In genomic region chr12:56688129-56688845, GRCh38 we compare ENCODE assay signal across 8 cellular contexts. TPM values are rescaled to one million over a fixed set of nuclear protein-coding genes. Genes with fewer than 3 reads are reported as not detected.
DNase-seq lines count a peak whose midpoint lies in the region; ATAC-seq, FAIRE-seq and TF ChIP-seq lines count a peak whose summit lies in the region.

Gene PTGES3, minus strand, starts transcription at chr12:56688284. Its CDS starts 285 bp downstream, at chr12:56687999.

- WGBS in adrenal gland, 4 donors: 0 to 1% (median 0%) methylated on average over 39 to 64 of the region's 64 CpGs
- WGBS in heart right ventricle, 2 donors: 1% methylated on average over 63 to 64 of the region's 64 CpGs

- no peaks in the 10 kb centered on the region for H3K27me3 ChIP-seq in adrenal gland
- H3K27me3 ChIP-seq in heart right ventricle: no peaks in the 10 kb centered on the region
- H3K27me3 ChIP-seq in upper lobe of right lung: no peaks in the 10 kb centered on the region

- peak within 1 kb of the TSS; percentile 11 to 95 (median 90) for H3K4me3 ChIP-seq in adrenal gland
- H3K4me3 ChIP-seq in heart right ventricle: peak within 1 kb of the TSS; percentile 78 to 99 (median 90)
- H3K4me3 ChIP-seq in upper lobe of right lung: peak within 1 kb of the TSS; percentile 98

- ATAC-seq in HG02852 (IDR thresholded peaks at IDR 0.05; ENCODE audit: unreplicated experiment): peak; percentile 59
- peak; percentile 94 to 97 (median 96) for ATAC-seq in heart right ventricle
- peak; percentile 96 for ATAC-seq in upper lobe of right lung

- H3K36me3 ChIP-seq in adrenal gland (replicated peaks in 1 of 2) (no peaks in the 10 kb centered on the region), heart right ventricle (peaks cover 0 to 10% (median 0%) of the 10 kb centered on the region in 9 donors), upper lobe of right lung (no peaks in the 10 kb centered on the region)

- H3K9me3 ChIP-seq in adrenal gland (replicated peaks in 1 of 3): no peaks in the 10 kb centered on the region
- H3K9me3 ChIP-seq in heart right ventricle: no peaks in the 10 kb centered on the region
- no peaks in the 10 kb centered on the region for H3K9me3 ChIP-seq in upper lobe of right lung

- DNase-seq in GM12892 (ENCODE audit: insufficient read length): peak; percentile 85
- peak; percentile 98 for DNase-seq in NCI-H146 (lab: John Stamatoyannopoulos, UW)
- peak; percentile 96 to 99 (median 97) for DNase-seq in T-helper 1 cell
- peak; percentile 98 to 99 (median 99) for DNase-seq in adrenal gland
- peak; percentile 98 for DNase-seq in heart right ventricle
- peak; percentile 100 for DNase-seq in posterior vena cava (ENCODE audit: low spot score)
- DNase-seq in upper lobe of right lung: peak; percentile 98

- TF ChIP-seq POLR2A in GM12892 (IDR thresholded peaks at IDR 0.05; ENCODE audit: low read depth, low read length): peak; percentile 91
- TF ChIP-seq POLR2A in adrenal gland (IDR thresholded peaks at IDR 0.05): peak; percentile 91 to 95

- peak in 1 of 6 experiments; percentile 13 for TF ChIP-seq CTCF in adrenal gland (IDR thresholded peaks at IDR 0.05)
- TF ChIP-seq CTCF in heart right ventricle (IDR thresholded peaks at IDR 0.05): peak in 1 of 9 donors; percentile 10
- no peak for TF ChIP-seq CTCF in upper lobe of right lung (IDR thresholded peaks at IDR 0.05)

- FAIRE-seq in GM12892 (lab: Jason Lieb, UNC): peak; percentile 94

- peaks cover 23 to 32% of the 10 kb centered on the region in 2 donors for H3K4me1 ChIP-seq in adrenal gland (replicated peaks in 1 of 2)
- H3K4me1 ChIP-seq in heart right ventricle: peaks cover 5 to 47% (median 43%) of the 10 kb centered on the region in 9 donors
- peaks cover 31% of the 10 kb centered on the region for H3K4me1 ChIP-seq in upper lobe of right lung

- intact Hi-C loops in adrenal gland (cut with DNase I) (loop anchor here in 1 of 2 donors (5.0 kb wide), 1 partner anchor 56 kb away; the partner anchor contains the start of gene BAZ2A), heart right ventricle (cut with DNase I) (loop anchor here in 7 of 10 donors (1.0 to 5.0 kb wide), 7 partner anchors 34 to 43 kb away; partner anchors contain the start of genes ATP5F1B (in 6 of the 7) and NACA (in 3 of the 7)), posterior vena cava (cut with DNase I) (loop anchor here in 1 of 2 donors (5.0 kb wide), 1 partner anchor 41 kb away; the partner anchor contains the start of gene ATP5F1B), upper lobe of right lung (cut with DNase I) (no loop called here)

- H3K27ac ChIP-seq in adrenal gland (peak within 1 kb of the TSS; percentile 92 to 100 (median 99)), heart right ventricle (peak within 1 kb of the TSS; percentile 93 to 100 (median 98)), upper lobe of right lung (peak within 1 kb of the TSS; percentile 99)

RNA-seq across cellular contexts. Expression of gene PTGES3, which starts in this region (rescaled TPM):
- polyA plus RNA-seq in GM12892 (2012; ENCODE audit: missing spikeins): 297 TPM
- 100 to 1,000 TPM in 4 of 8 donors, 10 to 100 TPM in 4; 47.3 to 171 (median 115) TPM for total RNA-seq in adrenal gland
- polyA plus RNA-seq in adrenal gland: 100 to 1,000 TPM in 1 of 3 donors, 10 to 100 TPM in 2; 49.1 to 296 (median 68.1) TPM
- total RNA-seq in heart right ventricle: 100 to 1,000 TPM in 9 of 10 donors, 10 to 100 TPM in 1; 100.0 to 139 (median 110) TPM
- 10 to 100 TPM; 43.7 to 92.3 TPM for polyA plus RNA-seq in heart right ventricle
- 100 to 1,000 TPM; 132 to 145 TPM for total RNA-seq in posterior vena cava
- total RNA-seq in upper lobe of right lung: 168 TPM

Comparison
In these comparisons a context has a peak if more than half of its experiments do, and no peak if none do; other contexts are left out.
1. Peak in every context shown above with its lines: DNase-seq, ATAC-seq, H3K4me3 ChIP-seq and H3K27ac ChIP-seq.